ENCODE assay signal across 12 cellular contexts in genomic region chr7:106916689-106917088, GRCh38.
"Had no signal": no experiment of that assay in that cellular context is flagged by ENCODE, and none has a peak within 500 bp of the region (broad histone marks: within the 10 kb centered on the region; RNA-seq: fewer than 3 reads in every experiment).

No MANE protein-coding gene starts in this region.

- H3K4me3 ChIP-seq: esophagus squamous epithelium, thoracic aorta had no signal

- H3K36me3 ChIP-seq: esophagus squamous epithelium, thoracic aorta had no signal

- DNase-seq: activated CD4-positive, alpha-beta T cell treated with anti-CD3 and anti-CD28 coated beads, Interleukin-2, amount 50 U/mL, for 4 hours; activated CD4-positive, CD25-positive, alpha-beta regulatory T cell treated with anti-CD3 and anti-CD28 coated beads, Interleukin-2, amount 50 U/mL, for 72 hours; activated effector memory CD4-positive, alpha-beta T cell treated with Interleukin-2 at 50 U/mL for 16 hours; activated T-cell treated with anti-CD3 and anti-CD28 coated beads, Interleukin-2, amount 50 U/mL, for 24 hours; amygdala; esophagus squamous epithelium; hippocampal formation; kidney glomerular epithelial cell; mesendoderm; stimulated activated CD4-positive, alpha-beta T cell treated with anti-CD3 and anti-CD28 coated beads, Interleukin-15, amount 100 ng/mL, for 24 hours; stimulated activated CD4-positive, alpha-beta T cell treated with anti-CD3 and anti-CD28 coated beads, Interleukin-4, amount 100 ng/mL, for 24 hours had no signal

- H3K9me3 ChIP-seq: esophagus squamous epithelium, thoracic aorta had no signal

- H3K27me3 ChIP-seq: esophagus squamous epithelium had no signal

- H3K4me1 ChIP-seq: esophagus squamous epithelium had no signal
